In genomic region chr14:77710364-77710763, GRCh38 we compare ENCODE assay signal across 16 cellular contexts. TPM values are rescaled to one million over a fixed set of nuclear protein-coding genes. Genes with fewer than 3 reads are reported as not detected.
A peak's percentile ranks its signal among the peaks of the same experiment; 100 is the strongest.
DNase-seq lines count a peak whose midpoint lies in the region; ATAC-seq, FAIRE-seq and TF ChIP-seq lines count a peak whose summit lies in the region.
"Had no signal": no experiment of that assay in that cellular context is flagged by ENCODE, and none has a peak within 500 bp of the region (broad histone marks: within the 10 kb centered on the region; RNA-seq: fewer than 3 reads in every experiment).

No MANE protein-coding gene starts in this region.

- ATAC-seq in PC-3 (no peak), HG03439 (IDR thresholded peaks at IDR 0.05; ENCODE audit: unreplicated experiment) (no peak)
- ATAC-seq: foreskin keratinocyte had no signal

- H3K4me1 Mint-ChIP-seq in MCF 10A (ENCODE audit: insufficient read depth, unreplicated experiment) = peaks cover 20% of the 10 kb centered on the region
- peaks cover 30% of the 10 kb centered on the region for H3K4me1 Mint-ChIP-seq in type B pancreatic cell (ENCODE audit: unreplicated experiment)

- H3K36me3 ChIP-seq in breast epithelium (no peaks in the 10 kb centered on the region), PC-3 (ENCODE audit: low read depth, low read length) (peaks cover 34% of the 10 kb centered on the region), iPS-15b (ENCODE audit: control insufficient read depth, insufficient read depth, low read length) (peaks cover 15% of the 10 kb centered on the region)
- H3K36me3 ChIP-seq: prostate gland had no signal

- H3K4me1 ChIP-seq in breast epithelium (peaks cover 4 to 14% of the 10 kb centered on the region in 2 donors), PC-3 (ENCODE audit: insufficient read depth, low read length) (peaks cover 18% of the 10 kb centered on the region), iPS-15b (ENCODE audit: control insufficient read depth, insufficient read depth, low read length) (peaks cover 3% of the 10 kb centered on the region)
- H3K4me1 ChIP-seq: prostate gland had no signal

- H3K9me2 ChIP-seq in PC-3 (replicated peaks; ENCODE audit: low read length) = no peaks in the 10 kb centered on the region

- H3K4me3 ChIP-seq in breast epithelium (no peak overlapping the region), PC-3 (ENCODE audit: low read length) (peak overlapping the region; percentile 95; the same call in 1 of the 2 replicates), iPS-15b (ENCODE audit: low read depth, low read length) (peak overlapping the region; percentile 98)
- H3K4me3 ChIP-seq: prostate gland had no signal

- H3K27ac ChIP-seq in breast epithelium = no peak overlapping the region
- no peak overlapping the region for H3K27ac ChIP-seq in PC-3 (ENCODE audit: low read length)
- H3K27ac ChIP-seq: foreskin keratinocyte, HL-60, prostate gland had no signal

- DNase-seq in MCF 10A (ENCODE audit: unreplicated experiment) = no peak
- no peak for DNase-seq in breast epithelium (ENCODE audit: low spot score in 2 of 2)
- no peak for DNase-seq in PC-3
- DNase-seq in type B pancreatic cell (ENCODE audit: extremely low spot score, unreplicated experiment) = no peak
- DNase-seq in iPS-NIHi11 (ENCODE audit: low spot score) = no peak
- DNase-seq in urothelium cell line (ENCODE audit: low spot score) = no peak
- DNase-seq: activated CD4-positive, CD25-positive, alpha-beta regulatory T cell treated with anti-CD3 and anti-CD28 coated beads, Interleukin-2, amount 50 U/mL, for 72 hours; DMS79 treated with DMSO at 0.1 percent for 48 hours; foreskin keratinocyte; NCI-H1694 treated with DMSO at 0.1 percent for 48 hours; NCI-H510A had no signal

- FAIRE-seq in urothelium cell line (lab: Jason Lieb, UNC) = no peak
- FAIRE-seq: RCC 7860 had no signal

- intact Hi-C loops in MCF 10A (cut with micrococcal nuclease) = no loop called here
- intact Hi-C loops in breast epithelium (cut with DNase I; ENCODE audit: low total_unique reads) = no loop called here
- intact Hi-C loops in PC-3 (cut with micrococcal nuclease) = no loop called here

- peak overlapping the region; percentile 81 for H3K4me2 ChIP-seq in PC-3 (ENCODE audit: low read length)

- H3K36me3 Mint-ChIP-seq in MCF 10A (ENCODE audit: insufficient read depth, unreplicated experiment) (peaks cover 50% of the 10 kb centered on the region), type B pancreatic cell (peaks cover 14% of the 10 kb centered on the region)

- CTCF ChIA-PET in MCF 10A (lab: Yijun Ruan, JAX) = no interaction called here
- CTCF ChIA-PET in PC-3 (lab: Charles Lee) = no interaction called here

- peak overlapping the region; percentile 95 for H3K27ac Mint-ChIP-seq in MCF 10A (ENCODE audit: low read depth, unreplicated experiment)
- H3K27ac Mint-ChIP-seq in type B pancreatic cell = peak overlapping the region; percentile 21

- H3K9me3 Mint-ChIP-seq in MCF 10A (ENCODE audit: unreplicated experiment) (no peaks in the 10 kb centered on the region), type B pancreatic cell (no peaks in the 10 kb centered on the region)

- peaks cover 87% of the 10 kb centered on the region for H3K79me2 ChIP-seq in PC-3 (ENCODE audit: low read length)

- TF ChIP-seq CTCF in MCF 10A (IDR thresholded peaks at IDR 0.05; ENCODE audit: unreplicated experiment) (no peak), breast epithelium (IDR thresholded peaks at IDR 0.05) (no peak), PC-3 (conservative IDR thresholded peaks at IDR 0.05; ENCODE audit: low read depth, low read length) (no peak), type B pancreatic cell (conservative IDR thresholded peaks at IDR 0.05) (no peak)

- H3K27me3 ChIP-seq in breast epithelium (no peaks in the 10 kb centered on the region), PC-3 (ENCODE audit: low read length) (no peaks in the 10 kb centered on the region), iPS-15b (ENCODE audit: control insufficient read depth, insufficient read depth, low read length) (no peaks in the 10 kb centered on the region)
- H3K27me3 ChIP-seq: foreskin keratinocyte had no signal

- H3K4me3 Mint-ChIP-seq in MCF 10A (ENCODE audit: unreplicated experiment) (peak overlapping the region; percentile 93), type B pancreatic cell (peak overlapping the region; percentile 63)

- TF ChIP-seq POLR2A in breast epithelium (IDR thresholded peaks at IDR 0.05) = no peak

- no peaks in the 10 kb centered on the region for H3K27me3 Mint-ChIP-seq in MCF 10A (ENCODE audit: insufficient read depth, unreplicated experiment)
- no peaks in the 10 kb centered on the region for H3K27me3 Mint-ChIP-seq in type B pancreatic cell

- H2AFZ ChIP-seq in PC-3 (ENCODE audit: low read length) = no peak overlapping the region

- H3K9me3 ChIP-seq in breast epithelium (no peaks in the 10 kb centered on the region), PC-3 (ENCODE audit: low read length) (no peaks in the 10 kb centered on the region), iPS-15b (ENCODE audit: control insufficient read depth, insufficient read depth, low read length) (no peaks in the 10 kb centered on the region)
- H3K9me3 ChIP-seq: prostate gland had no signal

- H3K9ac ChIP-seq in PC-3 (ENCODE audit: low read length) (no peak overlapping the region), iPS-15b (ENCODE audit: low read depth, low read length) (no peak overlapping the region)

- H3F3A ChIP-seq in PC-3 (ENCODE audit: low read length, unreplicated experiment) = no peaks in the 10 kb centered on the region

- H4K20me1 ChIP-seq in PC-3 (ENCODE audit: low read length) = peaks cover 26% of the 10 kb centered on the region

- POLR2A ChIA-PET in MCF 10A (lab: Yijun Ruan, JAX) (interaction anchor here (2.4 to 2.7 kb wide), 2 partner anchors 47 to 51 kb away, joined by 11 to 27 read pairs; partner anchors contain the start of gene SNW1), PC-3 (lab: Charles Lee; ENCODE audit: unreplicated experiment) (no interaction called here)

- no TSS peak for BruUV-seq in MCF 10A (replicated peaks; lab: Mats Ljungman, UMichigan)
- BruUV-seq in PC-3 (replicated peaks; lab: Mats Ljungman, UMichigan) = no TSS peak

RNA-seq across cellular contexts. Expression of gene SLIRP, which starts 2.5 kb away (rescaled TPM):
- total RNA-seq in MCF 10A (2022) (154 and 249 TPM in 2 replicates), breast epithelium (100 to 1,000 TPM; 101 to 156 (median 153) TPM), PC-3 (2014; rRNA removed) (904 and 934 TPM in 2 replicates), type B pancreatic cell (ENCODE audit: low replicate concordance) (125 and 128 TPM in 2 replicates)

RNA-seq across cellular contexts. Expression of gene ALKBH1, which starts 2.5 kb away (rescaled TPM):
- total RNA-seq in MCF 10A (2022) = 14.4 and 19.0 TPM in 2 replicates
- total RNA-seq in breast epithelium = 10 to 100 TPM in 2 of 3 donors, 1 to 10 TPM in 1; 5.6 to 17.0 (median 12.8) TPM
- total RNA-seq in PC-3 (2014; rRNA removed) = 9.7 and 10.8 TPM in 2 replicates
- 14.5 and 19.1 TPM in 2 replicates for total RNA-seq in type B pancreatic cell (ENCODE audit: low replicate concordance)

RNA-seq across cellular contexts. Expression of gene SNW1, which starts 50.6 kb away (rescaled TPM):
- 113 and 122 TPM in 2 replicates for total RNA-seq in MCF 10A (2022)
- 10 to 100 TPM; 48.3 to 58.2 (median 54.4) TPM for total RNA-seq in breast epithelium
- total RNA-seq in PC-3 (2014; rRNA removed) = 67.5 and 74.5 TPM in 2 replicates
- 78.6 and 81.2 TPM in 2 replicates for total RNA-seq in type B pancreatic cell (ENCODE audit: low replicate concordance)

Comparison
In these comparisons a context has a peak if more than half of its experiments do, and no peak if none do; other contexts are left out.
1. H3K4me3 ChIP-seq: peak in PC-3 (single experiment) and iPS-15b (single experiment); none in breast epithelium (0 of 3).